ENCODE assay signal across 11 cellular contexts in the genomic region with DNA sequence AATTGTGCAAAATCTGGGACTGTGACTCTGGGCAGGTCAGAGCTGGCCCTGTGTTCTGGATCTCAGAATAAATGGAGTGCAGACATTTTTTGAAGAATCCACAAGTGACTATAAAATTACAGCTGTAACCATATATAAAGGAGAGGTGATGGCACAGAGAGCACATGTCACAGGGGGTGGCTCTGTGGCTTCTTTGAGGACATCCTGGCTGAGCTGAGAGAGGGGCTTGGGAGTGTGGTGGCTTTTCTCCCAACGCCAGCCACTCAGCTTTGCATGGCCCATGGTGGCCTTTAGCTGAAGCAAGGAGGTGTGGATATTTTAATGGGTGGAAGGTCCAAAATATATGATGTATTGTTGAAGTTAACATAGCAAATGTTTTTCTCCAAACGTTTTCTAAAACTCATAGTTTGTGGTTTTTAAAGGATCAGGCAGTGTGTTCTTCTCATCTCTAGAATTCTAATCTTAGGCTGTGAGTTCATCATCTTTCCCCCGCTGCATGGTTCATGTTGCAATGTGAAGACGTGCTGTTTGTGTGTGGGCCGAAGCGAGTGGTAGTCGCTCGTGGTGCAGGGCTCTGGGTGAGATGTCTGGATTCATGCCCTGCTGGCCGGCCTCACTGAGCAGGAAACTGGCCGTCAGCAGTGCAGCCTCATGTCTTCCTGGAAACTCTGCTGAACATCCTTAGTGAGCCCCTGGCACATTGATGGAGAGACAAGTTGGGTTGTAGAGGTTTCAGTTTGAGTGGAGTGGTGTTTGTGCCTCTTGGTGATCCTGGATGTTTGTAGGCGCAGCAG.
DNase-seq lines count a peak whose midpoint lies in the region; ATAC-seq, FAIRE-seq and TF ChIP-seq lines count a peak whose summit lies in the region.
"Had no signal": no experiment of that assay in that cellular context is flagged by ENCODE, and none has a peak within 500 bp of the region (broad histone marks: within the 10 kb centered on the region; RNA-seq: fewer than 3 reads in every experiment).

No MANE protein-coding gene starts in this region.

- no peak overlapping the region for H3K4me2 ChIP-seq in GM23338
- H3K4me2 ChIP-seq in GM12878 (ENCODE audit: control insufficient read depth, insufficient read depth) = no peak overlapping the region

- no peaks in the 10 kb centered on the region for H3F3A ChIP-seq in GM23338 (replicated peaks; ENCODE audit: low read depth)

- CTCF ChIA-PET in GM12878 (lab: Yijun Ruan, JAX) = interaction anchor here (1.0 to 9.3 kb wide), 6 partner anchors 9 to 129 kb away, joined by 3 to 62 read pairs (median 6); no protein-coding TSS in a partner anchor

- DNase-seq in GM23338 (ENCODE audit: low spot score) = no peak
- DNase-seq in GM12878 (ENCODE audit: low read depth, low spot score) = no peak
- DNase-seq in right atrium auricular region (ENCODE audit: low spot score) = peak; percentile 80
- DNase-seq in NCI-H187 treated with DMSO at 0.1 percent for 48 hours (lab: John Stamatoyannopoulos, UW) = no peak
- DNase-seq: NCI-H1105, NCI-H524, retina, RPMI8226 had no signal

- POLR2A ChIA-PET in GM12878 (lab: Charles Lee) = interaction anchor here (0.9 kb wide), 1 partner anchor 32 kb away, joined by 4 read pairs; no protein-coding TSS in a partner anchor

- BruUV-seq in GM12878 (replicated peaks; lab: Mats Ljungman, UMichigan) = no TSS peak

- H3K36me3 ChIP-seq in GM23338 (ENCODE audit: insufficient read depth) (peaks cover 13% of the 10 kb centered on the region; the same call in 1 of the 2 replicates), GM12878 (ENCODE audit: control insufficient read depth in 2 of 2, insufficient read depth in 2 of 2, low read length in 1 of 2) (peaks cover 7 to 18% of the 10 kb centered on the region in 2 experiments), right atrium auricular region (peaks cover 23% of the 10 kb centered on the region), skeletal muscle tissue (ENCODE audit: control insufficient read depth in 3 of 3, insufficient read depth in 3 of 3, low read length in 3 of 3) (peaks cover 5 to 24% (median 9%) of the 10 kb centered on the region in 3 donors)

- H3K4me1 ChIP-seq in GM23338 (ENCODE audit: insufficient read depth) (no peaks in the 10 kb centered on the region), GM12878 (ENCODE audit: control insufficient read depth, insufficient read depth, low read length) (peaks cover 25% of the 10 kb centered on the region), right atrium auricular region (no peaks in the 10 kb centered on the region), skeletal muscle tissue (ENCODE audit: control insufficient read depth in 3 of 3, insufficient read depth in 3 of 3, low read length in 3 of 3) (peaks cover 0 to 14% (median 9%) of the 10 kb centered on the region in 3 donors)

- TF ChIP-seq POLR2A in GM12878 (IDR thresholded peaks at IDR 0.05; ENCODE audit: low read depth, low read length) = no peak

- H3K27ac Mint-ChIP-seq in GM23338 = peak overlapping the region; percentile 37

- H3K27ac ChIP-seq in GM23338 (ENCODE audit: low read depth) = no peak overlapping the region
- H3K27ac ChIP-seq in GM12878 (ENCODE audit: control insufficient read depth, insufficient read depth) = no peak overlapping the region
- peak overlapping the region; percentile 17 to 62 for H3K27ac ChIP-seq in right atrium auricular region
- H3K27ac ChIP-seq in skeletal muscle tissue (ENCODE audit: low read depth, low read length) = peak overlapping the region; percentile 76

- WGBS in GM12878 (ENCODE audit: insufficient coverage, insufficient replicate concordance, low lambda C conversion rate, missing lambda C conversion rate) = 28% methylated on average over 11 of the region's 11 CpGs

- H3K36me3 Mint-ChIP-seq in GM23338 (ENCODE audit: low read depth) = peaks cover 15% of the 10 kb centered on the region; the same call in 2 of the 3 replicates

- ATAC-seq in GM23338 (no peak), GM12878 (no peak), GM21737 (IDR thresholded peaks at IDR 0.05; ENCODE audit: unreplicated experiment) (no peak), GM19452 (IDR thresholded peaks at IDR 0.05; ENCODE audit: unreplicated experiment) (no peak)

- H3K9ac ChIP-seq in GM12878 (ENCODE audit: control insufficient read depth, insufficient read depth, low read length) = no peak overlapping the region
- H3K9ac ChIP-seq in skeletal muscle tissue (ENCODE audit: low read depth in 1 of 3, low read length in 3 of 3) = peak overlapping the region in 1 of 3 donors; percentile 20

- H2AFZ ChIP-seq in GM23338 = no peak overlapping the region
- H2AFZ ChIP-seq in GM12878 (ENCODE audit: control insufficient read depth, low read depth, low read length) = no peak overlapping the region

- in situ Hi-C loops in GM12878 (cut with MboI) = no loop called here

- no peaks in the 10 kb centered on the region for H3K79me2 ChIP-seq in GM23338 (replicated peaks; ENCODE audit: insufficient read depth)
- no peaks in the 10 kb centered on the region for H3K79me2 ChIP-seq in GM12878 (ENCODE audit: control insufficient read depth, insufficient read depth, low read length)

- no peaks in the 10 kb centered on the region for H3K27me3 Mint-ChIP-seq in GM23338 (ENCODE audit: insufficient read depth, low read depth, poor library complexity)

- H3K9me3 ChIP-seq in GM12878 (replicated peaks; ENCODE audit: control insufficient read depth, insufficient read depth, low read length) (no peaks in the 10 kb centered on the region), right atrium auricular region (no peaks in the 10 kb centered on the region), skeletal muscle tissue (ENCODE audit: control insufficient read depth in 3 of 3, low read length in 3 of 3) (no peaks in the 10 kb centered on the region)

- FAIRE-seq in GM12878 (lab: Jason Lieb, UNC) = no peak

- no peaks in the 10 kb centered on the region for H3K27me3 ChIP-seq in GM23338 (ENCODE audit: insufficient read depth)
- no peaks in the 10 kb centered on the region for H3K27me3 ChIP-seq in GM12878 (replicated peaks in 1 of 2; ENCODE audit: control insufficient read depth in 2 of 2, insufficient read depth in 2 of 2, low read length in 1 of 2)
- no peaks in the 10 kb centered on the region for H3K27me3 ChIP-seq in right atrium auricular region
- no peaks in the 10 kb centered on the region for H3K27me3 ChIP-seq in skeletal muscle tissue (ENCODE audit: control insufficient read depth in 3 of 3, insufficient read depth in 3 of 3, low read length in 3 of 3)

- no peaks in the 10 kb centered on the region for H3K9me2 ChIP-seq in GM23338 (ENCODE audit: insufficient read depth)

- intact Hi-C loops in GM12878 (cut with micrococcal nuclease; ENCODE audit: unreplicated experiment) = no loop called here

- H3K4me1 Mint-ChIP-seq in GM23338 = no peaks in the 10 kb centered on the region

- no peak for TF ChIP-seq CTCF in GM23338 (conservative IDR thresholded peaks at IDR 0.05; ENCODE audit: low read depth in 2 of 2)
- TF ChIP-seq CTCF in GM12878 (IDR thresholded peaks at IDR 0.05 in 2 of 3, conservative IDR thresholded peaks at IDR 0.05 in 1 of 3; ENCODE audit: control insufficient read depth in 2 of 3, extremely low read depth in 1 of 3, insufficient read depth in 1 of 3, low read depth in 3 of 3, low read length in 3 of 3) = no peak
- TF ChIP-seq CTCF in right atrium auricular region (IDR thresholded peaks at IDR 0.05) = no peak

- H4K20me1 ChIP-seq in GM23338 (replicated peaks; ENCODE audit: insufficient read depth) (no peaks in the 10 kb centered on the region), GM12878 (ENCODE audit: control insufficient read depth, insufficient read depth) (no peaks in the 10 kb centered on the region)

- TF ChIP-seq EP300 in GM12878 (IDR thresholded peaks at IDR 0.05; ENCODE audit: borderline replicate concordance in 1 of 2, control insufficient read depth in 1 of 2, low read depth in 2 of 2, low read length in 2 of 2) = no peak

- SMC1A ChIA-PET in GM12878 (lab: Charles Lee; ENCODE audit: uncharacterized antibody, unreplicated experiment) = interaction anchor here (0.9 to 2.9 kb wide), 6 partner anchors 9 to 68 kb away, joined by 3 to 14 read pairs (median 4); no protein-coding TSS in a partner anchor

- H3K4me3 Mint-ChIP-seq in GM23338 = no peak overlapping the region

- H3K9me3 Mint-ChIP-seq in GM23338 = no peaks in the 10 kb centered on the region

- TF ChIP-seq RAD21 in GM12878 (IDR thresholded peaks at IDR 0.05; ENCODE audit: insufficient read depth, low read depth, low read length) = no peak

- RAD21 ChIA-PET in GM12878 (lab: Charles Lee; ENCODE audit: unreplicated experiment) = no interaction called here

- H3K4me3 ChIP-seq in GM23338 (no peak overlapping the region), GM12878 (no peak overlapping the region), right atrium auricular region (no peak overlapping the region), skeletal muscle tissue (ENCODE audit: low read length in 3 of 3) (no peak overlapping the region)

TF ChIP-seq in GM23338, 12 proteins besides CTCF, POLR2A, EP300 and RAD21:
- TF ChIP-seq ZNF331 (CRISPR knock-in tag; IDR thresholded peaks at IDR 0.05; ENCODE audit: low read depth) = no peak
- TF ChIP-seq EZH2phosphoT487 (IDR thresholded peaks at IDR 0.05; ENCODE audit: unreplicated experiment) = no peak
- TF ChIP-seq CREB1 (CRISPR knock-in tag; IDR thresholded peaks at IDR 0.05; ENCODE audit: low read depth) = no peak
- TF ChIP-seq STAT1 (IDR thresholded peaks at IDR 0.05; ENCODE audit: unreplicated experiment) = no peak
- no peak for TF ChIP-seq POLR2AphosphoS5 (IDR thresholded peaks at IDR 0.05; ENCODE audit: low read depth)
TF ChIP-seq in GM23338: peak in this region for 0.

TF ChIP-seq in GM12878, 131 proteins besides CTCF, POLR2A, EP300 and RAD21 (continues in another document):
- TF ChIP-seq MEF2A (IDR thresholded peaks at IDR 0.05; ENCODE audit: insufficient read depth, low read depth, low read length) (no peak), RUNX3 (IDR thresholded peaks at IDR 0.05; ENCODE audit: low read length) (peak; percentile 7; the same call in 1 of the 2 replicates)

Comparison
In these comparisons a context has a peak if more than half of its experiments do, and no peak if none do; other contexts are left out.
1. H3K27ac ChIP-seq: peak in right atrium auricular region (2 of 2) and skeletal muscle tissue (single experiment); none in GM23338 (single experiment) and GM12878 (single experiment).